26 cellular contexts compared by ENCODE assay signal in the genomic region with DNA sequence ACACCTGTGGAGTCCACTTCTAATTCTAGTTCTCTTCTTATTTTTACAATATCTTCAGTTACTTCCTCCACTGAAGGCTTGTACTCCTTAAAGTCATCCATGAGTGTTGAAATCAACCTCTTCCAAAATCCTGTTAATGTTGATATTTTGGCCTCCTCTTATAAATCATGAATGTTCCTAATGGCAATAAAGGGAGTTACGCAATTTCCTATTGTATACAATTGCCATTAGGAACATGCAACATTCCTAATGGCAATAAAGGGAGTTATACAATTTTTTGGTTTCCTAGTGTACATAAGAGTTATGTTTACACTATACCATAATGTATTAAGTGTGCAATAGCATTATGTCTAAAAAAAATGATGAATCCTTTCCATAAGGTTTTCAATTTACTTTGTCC. TPM values are rescaled to one million over a fixed set of nuclear protein-coding genes. Genes with fewer than 3 reads are reported as not detected.
DNase-seq lines count a peak whose midpoint lies in the region; ATAC-seq, FAIRE-seq and TF ChIP-seq lines count a peak whose summit lies in the region.
"Had no signal": no experiment of that assay in that cellular context is flagged by ENCODE, and none has a peak within 500 bp of the region (broad histone marks: within the 10 kb centered on the region; RNA-seq: fewer than 3 reads in every experiment).

No MANE protein-coding gene starts in this region.

- H3K79me1 ChIP-seq in H1 (ENCODE audit: low read depth, low read length), result no peaks in the 10 kb centered on the region

- H4K91ac ChIP-seq in H1 (replicated peaks; ENCODE audit: insufficient read length, low read length), result no peak overlapping the region

- no peaks in the 10 kb centered on the region for H3K9me3 ChIP-seq in T-helper 17 cell (ENCODE audit: control insufficient read depth, low read length, poor library complexity, severe bottlenecking)
- H3K9me3 ChIP-seq in H1 (ENCODE audit: insufficient read depth in 2 of 2, low read depth in 1 of 2, low read length in 1 of 2), result no peaks in the 10 kb centered on the region
- H3K9me3 ChIP-seq in stomach, result no peaks in the 10 kb centered on the region
- H3K9me3 ChIP-seq in left ventricle myocardium inferior (replicated peaks), result no peaks in the 10 kb centered on the region
- H3K9me3 ChIP-seq: SJCRH30 had no signal

- H3K56ac ChIP-seq in H1 (replicated peaks; ENCODE audit: insufficient read length, low read depth, low read length), result no peak overlapping the region

- no peak overlapping the region for H2BK20ac ChIP-seq in H1 (ENCODE audit: low read length)

- no peak for DNase-seq in GM23338 (ENCODE audit: low spot score)
- DNase-seq in T-helper 17 cell, result no peak
- no peak for DNase-seq in H1 (ENCODE audit: low read depth in 1 of 2, low spot score in 2 of 2)
- DNase-seq in activated T-cell treated with anti-CD3 and anti-CD28 coated beads for 4 hours, result no peak
- DNase-seq in stomach, result no peak
- no peak for DNase-seq in left ventricle myocardium inferior
- DNase-seq: DMS153, DND-41, Kasumi-1, NCI-H1105, NCI-H1436 treated with DMSO at 0.1 percent for 48 hours, NCI-H1930, NCI-H446 treated with DMSO at 0.1 percent for 48 hours, NCI-H526, PC-9, SJCRH30, T-cell had no signal

- H3K79me2 ChIP-seq in GM23338 (replicated peaks; ENCODE audit: insufficient read depth) (no peaks in the 10 kb centered on the region), H1 (ENCODE audit: control insufficient read depth in 1 of 2, insufficient read depth in 2 of 2, low read length in 2 of 2) (no peaks in the 10 kb centered on the region)

- H3F3A ChIP-seq in GM23338 (replicated peaks; ENCODE audit: low read depth), result no peaks in the 10 kb centered on the region

- H3K4me1 ChIP-seq in GM23338 (ENCODE audit: insufficient read depth) (no peaks in the 10 kb centered on the region), H1 (replicated peaks in 1 of 4; ENCODE audit: control insufficient read depth in 3 of 4, insufficient read depth in 4 of 4, low read length in 3 of 4) (no peaks in the 10 kb centered on the region), stomach (no peaks in the 10 kb centered on the region), left ventricle myocardium inferior (no peaks in the 10 kb centered on the region)
- H3K4me1 ChIP-seq: SJCRH30 had no signal

- ATAC-seq in GM23338 (no peak), T-helper 17 cell (no peak), GM21381 (IDR thresholded peaks at IDR 0.05; ENCODE audit: unreplicated experiment) (no peak)
- ATAC-seq: HCT116, Right ventricle myocardium inferior had no signal

- no peak for TF ChIP-seq RAD21 in H1 (IDR thresholded peaks at IDR 0.05 in 1 of 2, conservative IDR thresholded peaks at IDR 0.05 in 1 of 2; ENCODE audit: low read depth in 2 of 2, low read length in 2 of 2)

- POLR2A ChIA-PET in H1 (lab: Charles Lee; ENCODE audit: partially characterized antibody), result no interaction called here

- H3K27ac ChIP-seq in GM23338 (ENCODE audit: low read depth) (no peak overlapping the region), H1 (ENCODE audit: low read depth, low read length) (no peak overlapping the region), stomach (no peak overlapping the region), left ventricle myocardium inferior (replicated peaks) (no peak overlapping the region)
- H3K27ac ChIP-seq: C4-2B, PC-9, SJCRH30 had no signal

- H3K14ac ChIP-seq in H1 (ENCODE audit: insufficient read length), result no peak overlapping the region

- H2BK120ac ChIP-seq in H1 (replicated peaks; ENCODE audit: low read depth, low read length), result no peak overlapping the region

- H3K4ac ChIP-seq in H1 (replicated peaks; ENCODE audit: insufficient read length, low read depth, low read length), result no peak overlapping the region

- H2AFZ ChIP-seq in GM23338 (0 out of 2 replicates have a peak overlapping the region, but pooled peaks have one; percentile 29), H1 (ENCODE audit: low read length) (no peak overlapping the region)
- H2AFZ ChIP-seq: PC-9 had no signal

- CTCF ChIA-PET in H1 (lab: Charles Lee; ENCODE audit: partially characterized antibody), result interaction anchor here (0.6 to 1.6 kb wide), 4 partner anchors 15 to 86 kb away, joined by 3 to 5 read pairs (median 4); no protein-coding TSS in a partner anchor

- no peak overlapping the region for H3K18ac ChIP-seq in H1 (ENCODE audit: extremely low read depth, low read length)

- H3K4me3 ChIP-seq in GM23338, result no peak overlapping the region
- no peak overlapping the region for H3K4me3 ChIP-seq in H1 (ENCODE audit: extremely low read depth in 1 of 4, insufficient read depth in 2 of 4, low read depth in 3 of 4, low read length in 4 of 4)
- no peak overlapping the region for H3K4me3 ChIP-seq in stomach
- H3K4me3 ChIP-seq in left ventricle myocardium inferior, result no peak overlapping the region
- H3K4me3 ChIP-seq: PC-9, SJCRH30 had no signal

- H3K9me3 Mint-ChIP-seq in GM23338, result peaks cover 3% of the 10 kb centered on the region; the same call in 2 of the 3 replicates
- H3K9me3 Mint-ChIP-seq: T-cell had no signal

- no peak overlapping the region for H2AK5ac ChIP-seq in H1 (ENCODE audit: low read depth, low read length)

- WGBS in H1 (ENCODE audit: extremely low coverage in 1 of 2, insufficient coverage in 1 of 2, insufficient read length in 1 of 2, insufficient replicate concordance in 2 of 2, low coverage in 1 of 2, low lambda C conversion rate in 2 of 2, missing lambda C conversion rate in 1 of 2), 2 experiments, result 70% methylated on average over 1 of the region's 1 CpG; no CpG with 5 or more reads in 1 of the 2 experiments
- WGBS in stomach, 5 donors, result 91 to 97% (median 95%) methylated on average over 1 of the region's 1 CpG

- H3K4me1 Mint-ChIP-seq in GM23338 (no peaks in the 10 kb centered on the region), T-helper 17 cell (peaks cover 12% of the 10 kb centered on the region)

- H4K20me1 ChIP-seq in GM23338 (replicated peaks; ENCODE audit: insufficient read depth), result no peaks in the 10 kb centered on the region
- no peaks in the 10 kb centered on the region for H4K20me1 ChIP-seq in H1 (replicated peaks in 1 of 2; ENCODE audit: control insufficient read depth in 1 of 2, insufficient read depth in 2 of 2, low read length in 2 of 2)

- TF ChIP-seq CTCF in GM23338 (conservative IDR thresholded peaks at IDR 0.05; ENCODE audit: low read depth in 2 of 2), result no peak
- no peak for TF ChIP-seq CTCF in H1 (IDR thresholded peaks at IDR 0.05; ENCODE audit: control extremely low read depth in 1 of 3, insufficient read depth in 1 of 3, low read depth in 1 of 3, low read length in 3 of 3)
- no peak for TF ChIP-seq CTCF in stomach (IDR thresholded peaks at IDR 0.05)
- TF ChIP-seq CTCF in left ventricle myocardium inferior (IDR thresholded peaks at IDR 0.05; ENCODE audit: borderline replicate concordance), result no peak

- no peak overlapping the region for H2BK12ac ChIP-seq in H1 (ENCODE audit: low read depth, low read length)

- H3K27ac Mint-ChIP-seq in GM23338, result no peak overlapping the region
- H3K27ac Mint-ChIP-seq in T-helper 17 cell, result peak overlapping the region; percentile 94
- H3K27ac Mint-ChIP-seq: B cell had no signal

- TF ChIP-seq EP300 in H1 (IDR thresholded peaks at IDR 0.05; ENCODE audit: borderline replicate concordance in 1 of 2, low read depth in 2 of 2, low read length in 2 of 2) (no peak), stomach (IDR thresholded peaks at IDR 0.05) (no peak)

- H4K8ac ChIP-seq in H1 (ENCODE audit: extremely low read depth, insufficient read depth, low read length), result no peak overlapping the region

- H3K4me3 Mint-ChIP-seq in GM23338, result no peak overlapping the region
- H3K4me3 Mint-ChIP-seq in T-helper 17 cell, result no peak overlapping the region
- H3K4me3 Mint-ChIP-seq: B cell, T-cell had no signal

- no peaks in the 10 kb centered on the region for H3K23me2 ChIP-seq in H1 (ENCODE audit: low read depth, low read length)

- FAIRE-seq in H1 (lab: Jason Lieb, UNC), result no peak
- FAIRE-seq: GM18507 had no signal

- no peak overlapping the region for H4K5ac ChIP-seq in H1 (ENCODE audit: insufficient read length, low read depth, low read length)

- no peak for TF ChIP-seq POLR2A in H1 (IDR thresholded peaks at IDR 0.05; ENCODE audit: control extremely low read depth in 1 of 2, low read depth in 2 of 2, low read length in 2 of 2)
- TF ChIP-seq POLR2A in stomach (IDR thresholded peaks at IDR 0.05), result no peak

- peaks cover 4% of the 10 kb centered on the region; the same call in 1 of the 3 replicates for H3K36me3 Mint-ChIP-seq in GM23338 (ENCODE audit: low read depth)
- no peaks in the 10 kb centered on the region for H3K36me3 Mint-ChIP-seq in T-helper 17 cell (ENCODE audit: low read depth)
- H3K36me3 Mint-ChIP-seq: T-cell had no signal

- intact Hi-C loops in stomach (cut with DNase I; ENCODE audit: low total_unique reads), result no loop called here
- intact Hi-C loops in left ventricle myocardium inferior (cut with micrococcal nuclease), result no loop called here

- H2BK15ac ChIP-seq in H1 (ENCODE audit: low read length), result no peak overlapping the region

- no peak overlapping the region for H2BK5ac ChIP-seq in H1 (ENCODE audit: low read depth, low read length)

- no peaks in the 10 kb centered on the region for H3K27me3 Mint-ChIP-seq in GM23338 (ENCODE audit: insufficient read depth, low read depth, poor library complexity)
- H3K27me3 Mint-ChIP-seq in T-helper 17 cell, result no peaks in the 10 kb centered on the region
- H3K27me3 Mint-ChIP-seq: B cell, T-cell had no signal

- H3K27me3 ChIP-seq in GM23338 (ENCODE audit: insufficient read depth) (no peaks in the 10 kb centered on the region), H1 (replicated peaks in 1 of 4; ENCODE audit: control insufficient read depth in 3 of 4, extremely low read depth in 1 of 4, insufficient read depth in 3 of 4, low read length in 3 of 4) (no peaks in the 10 kb centered on the region), stomach (no peaks in the 10 kb centered on the region), left ventricle myocardium inferior (ENCODE audit: low read depth) (no peaks in the 10 kb centered on the region)
- H3K27me3 ChIP-seq: SJCRH30 had no signal

- H3K9ac ChIP-seq in H1 (replicated peaks in 1 of 4; ENCODE audit: extremely low read depth in 1 of 4, low read depth in 3 of 4, low read length in 3 of 4), result no peak overlapping the region

- H3K4me2 ChIP-seq in GM23338 (no peak overlapping the region), H1 (ENCODE audit: insufficient read depth in 1 of 2, low read depth in 2 of 2, low read length in 2 of 2) (no peak overlapping the region)
- H3K4me2 ChIP-seq: PC-9 had no signal

- H3K36me3 ChIP-seq in GM23338 (ENCODE audit: insufficient read depth) (no peaks in the 10 kb centered on the region), H1 (ENCODE audit: control insufficient read depth in 2 of 4, insufficient read depth in 4 of 4, low read length in 3 of 4) (no peaks in the 10 kb centered on the region), stomach (no peaks in the 10 kb centered on the region), left ventricle myocardium inferior (no peaks in the 10 kb centered on the region)
- H3K36me3 ChIP-seq: SJCRH30 had no signal

- H3K23ac ChIP-seq in H1 (ENCODE audit: insufficient read length), result no peak overlapping the region

- H3K9me2 ChIP-seq in GM23338 (ENCODE audit: insufficient read depth), result peaks cover 2% of the 10 kb centered on the region; the same call in 1 of the 2 replicates

RNA-seq across cellular contexts. Expression of a gene that starts 9.2 kb away (rescaled TPM):
- total RNA-seq in GM23338 (2014; rRNA removed; shearing (Covaris generic)), result 0.07 TPM in 1 of 2 replicates, not detected in the other
- polyA plus RNA-seq in GM23338 (2016; fragmentation: Nextera tagmentation; extraction: Ambion mirVana) (0.07 and 0.50 TPM in 2 replicates), H1 (2011; rRNA removed) (0.02 and 0.17 TPM in 2 replicates), stomach (1 to 10 TPM in 1 of 3 donors, under 1 TPM in 2; 0.25 to 1.2 (median 0.43) TPM)
- total RNA-seq in T-helper 17 cell (10 to 100 TPM; 11.6 to 13.3 TPM), stomach (1 to 10 TPM in 1 of 5 donors, under 1 TPM in 2, not detected in 2; 0.29 to 1.1 (median 0.58) TPM), left ventricle myocardium inferior (not detected)
- not detected in 2 replicates for total RNA-seq in H1 (2021; fragmentation: NEBNext Ultra II Directional; extraction: Animal tissue kit (Norgen Biotek cat#: 25700))
- 0.14 TPM for polyA plus RNA-seq in H1 (2011; cell fraction: cytosol; rRNA removed)
- polyA plus RNA-seq in H1 (2011; cell fraction: nucleus; rRNA removed), result 0.47 TPM
- polyA plus RNA-seq in H1 (2012, experiment 1 of 2), result 0.24 to 0.28 TPM in 2 of 4 replicates, not detected in the others
- polyA plus RNA-seq in H1 (2012, experiment 2 of 2), result not detected
- polyA plus RNA-seq in H1 (2013, experiment 1 of 2), result 0.02 TPM
- polyA plus RNA-seq in H1 (2013, experiment 2 of 2), result 0.04 TPM
- not detected in 2 replicates for polyA minus RNA-seq in H1 (2011; rRNA and poly(A)+ RNA removed)
- polyA minus RNA-seq in H1 (2011; cell fraction: cytosol; rRNA and poly(A)+ RNA removed), result not detected
- 0.20 TPM for polyA minus RNA-seq in H1 (2011; cell fraction: nucleus; rRNA and poly(A)+ RNA removed)
- total RNA-seq: H4, M059J, PC-9, Right ventricle myocardium inferior, RPMI7951 had no signal

RNA-seq across cellular contexts. Expression of a gene that starts 47.3 kb away (rescaled TPM):
- not detected in 2 replicates for total RNA-seq in GM23338 (2014; rRNA removed; shearing (Covaris generic))
- polyA plus RNA-seq in GM23338 (2016; fragmentation: Nextera tagmentation; extraction: Ambion mirVana) (not detected in 2 replicates), H1 (2011; rRNA removed) (not detected in 2 replicates), stomach (not detected)
- total RNA-seq in T-helper 17 cell (under 1 TPM; 0.65 to 0.97 TPM), stomach (under 1 TPM in 1 of 5 donors, not detected in 4; 0.92 TPM), left ventricle myocardium inferior (not detected)
- total RNA-seq in H1 (2021; fragmentation: NEBNext Ultra II Directional; extraction: Animal tissue kit (Norgen Biotek cat#: 25700)), result not detected in 2 replicates
- polyA plus RNA-seq in H1 (2011; cell fraction: cytosol; rRNA removed), result not detected
- polyA plus RNA-seq in H1 (2011; cell fraction: nucleus; rRNA removed), result not detected
- not detected in 4 replicates for polyA plus RNA-seq in H1 (2012, experiment 1 of 2)
- not detected for polyA plus RNA-seq in H1 (2012, experiment 2 of 2)
- polyA plus RNA-seq in H1 (2013, experiment 1 of 2), result not detected
- not detected for polyA plus RNA-seq in H1 (2013, experiment 2 of 2)
- polyA minus RNA-seq in H1 (2011; rRNA and poly(A)+ RNA removed), result 0.12 TPM in 1 of 2 replicates, not detected in the other
- not detected for polyA minus RNA-seq in H1 (2011; cell fraction: cytosol; rRNA and poly(A)+ RNA removed)
- not detected for polyA minus RNA-seq in H1 (2011; cell fraction: nucleus; rRNA and poly(A)+ RNA removed)
- total RNA-seq: H4, M059J, PC-9, Right ventricle myocardium inferior, RPMI7951 had no signal

Comparison
In these comparisons a context has a peak if more than half of its experiments do, and no peak if none do; other contexts are left out.
1. RNA of a gene that starts 9.2 kb away (total RNA-seq): 11.6 to 13.3 TPM in T-helper 17 cell; 0.29 to 1.1 TPM in stomach, 0.07 TPM in GM23338, not detected in left ventricle myocardium inferior (single experiment) and not detected in H1; every median in the first group is over 4 times any median in the second.